In genomic region chr3:48507256-48508061, GRCh38 we compare ENCODE assay signal across 8 cellular contexts. TPM values are rescaled to one million over a fixed set of nuclear protein-coding genes. Genes with fewer than 3 reads are reported as not detected.
A peak's percentile ranks its signal among the peaks of the same experiment; 100 is the strongest.
DNase-seq lines count a peak whose midpoint lies in the region; ATAC-seq and TF ChIP-seq lines count a peak whose summit lies in the region.

No MANE protein-coding gene starts in this region.

- DNase-seq in DMS53 treated with DMSO at 0.1 percent for 48 hours (lab: John Stamatoyannopoulos, UW; ENCODE audit: unreplicated experiment), result peak; percentile 32
- peak; percentile 24 for DNase-seq in Panc1 (ENCODE audit: low read depth, low spot score)
- DNase-seq in activated T-cell treated with anti-CD3 and anti-CD28 coated beads, Interleukin-2, amount 50 U/mL, for 4 hours, result peak; percentile 67
- DNase-seq in fibroblast of the aortic adventitia (ENCODE audit: low read depth), result peak; percentile 50
- peak; percentile 48 for DNase-seq in progenitor cell of endocrine pancreas (ENCODE audit: low spot score, unreplicated experiment)
- no peak for DNase-seq in DMS153 (lab: John Stamatoyannopoulos, UW)

- no peaks in the 10 kb centered on the region for H3K9me3 ChIP-seq in HEK293 (ENCODE audit: control insufficient read depth, insufficient read depth, low read depth, low read length)
- H3K9me3 ChIP-seq in Panc1 (ENCODE audit: control insufficient read depth, insufficient read depth, low read depth, low read length), result no peaks in the 10 kb centered on the region

- in situ Hi-C loops in Panc1 (cut with HindIII; ENCODE audit: low pct_unique_long_range_greater_than_20kb, low sequenced_read_pairs), result no loop called here

- H3K4me3 ChIP-seq in HEK293 (ENCODE audit: low read depth, low read length), result no peak overlapping the region
- no peak overlapping the region for H3K4me3 ChIP-seq in Panc1 (ENCODE audit: low read depth in 2 of 2, low read length in 2 of 2)
- no peak overlapping the region for H3K4me3 ChIP-seq in fibroblast of the aortic adventitia (ENCODE audit: low read depth, low read length)

- no peaks in the 10 kb centered on the region for H3K36me3 Mint-ChIP-seq in activated T-cell treated with anti-CD3 and anti-CD28 coated beads, Interleukin-2, amount 50 U/mL, for 4 hours (ENCODE audit: insufficient read depth)
- H3K36me3 Mint-ChIP-seq in progenitor cell of endocrine pancreas (ENCODE audit: insufficient read depth), result no peaks in the 10 kb centered on the region

- CTCF ChIA-PET in HEK293 (lab: Yijun Ruan, JAX), result interaction anchor here (0.6 to 5.0 kb wide), 14 partner anchors 10 to 128 kb away, joined by 3 to 29 read pairs (median 3); partner anchors contain the start of genes ATRIP and SLC26A6
- CTCF ChIA-PET in Panc1 (lab: Charles Lee), result interaction anchor here (0.5 to 1.3 kb wide), 4 partner anchors 8 to 213 kb away, joined by 3 to 9 read pairs (median 4); no protein-coding TSS in a partner anchor

- H3K27ac Mint-ChIP-seq in progenitor cell of endocrine pancreas, result peak overlapping the region; percentile 84

- intact Hi-C loops in Panc1 (cut with micrococcal nuclease; ENCODE audit: unreplicated experiment), result no loop called here

- no peaks in the 10 kb centered on the region for H3K9me3 Mint-ChIP-seq in activated T-cell treated with anti-CD3 and anti-CD28 coated beads, Interleukin-2, amount 50 U/mL, for 4 hours
- H3K9me3 Mint-ChIP-seq in progenitor cell of endocrine pancreas (ENCODE audit: low read depth), result no peaks in the 10 kb centered on the region

- no peaks in the 10 kb centered on the region for H3K4me1 ChIP-seq in HEK293 (ENCODE audit: control insufficient read depth, insufficient read depth, low read length)
- H3K4me1 ChIP-seq in Panc1 (ENCODE audit: control insufficient read depth, insufficient read depth, low read length), result peaks cover 19% of the 10 kb centered on the region

- no peaks in the 10 kb centered on the region for H3K36me3 ChIP-seq in HEK293 (ENCODE audit: control insufficient read depth in 2 of 2, insufficient read depth in 1 of 2, low read length in 2 of 2)
- H3K36me3 ChIP-seq in Panc1 (ENCODE audit: control insufficient read depth, insufficient read depth, low read length), result no peaks in the 10 kb centered on the region

- POLR2A ChIA-PET in HEK293 (lab: Yijun Ruan, JAX), result interaction anchor here (0.5 to 1.5 kb wide), 7 partner anchors 41 to 240 kb away, joined by 3 to 4 read pairs (median 3); partner anchors contain the start of gene ATRIP
- POLR2A ChIA-PET in Panc1 (lab: Charles Lee), result interaction anchor here (0.6 kb wide), 1 partner anchor 20 kb away, joined by 7 read pairs; no protein-coding TSS in a partner anchor

- no peaks in the 10 kb centered on the region for H3K27me3 Mint-ChIP-seq in activated T-cell treated with anti-CD3 and anti-CD28 coated beads, Interleukin-2, amount 50 U/mL, for 4 hours (ENCODE audit: low read depth)
- no peaks in the 10 kb centered on the region for H3K27me3 Mint-ChIP-seq in progenitor cell of endocrine pancreas

- H3K27ac ChIP-seq in HEK293 (ENCODE audit: extremely low read depth, low read depth, low read length) (no peak overlapping the region), Panc1 (ENCODE audit: low read length) (no peak overlapping the region)

- H3K4me3 Mint-ChIP-seq in activated T-cell treated with anti-CD3 and anti-CD28 coated beads, Interleukin-2, amount 50 U/mL, for 4 hours, result peak overlapping the region; percentile 49
- H3K4me3 Mint-ChIP-seq in progenitor cell of endocrine pancreas (ENCODE audit: low read depth), result peak overlapping the region; percentile 37

- H3K4me1 Mint-ChIP-seq in activated T-cell treated with anti-CD3 and anti-CD28 coated beads, Interleukin-2, amount 50 U/mL, for 4 hours (ENCODE audit: low read depth), result peaks cover 51% of the 10 kb centered on the region
- H3K4me1 Mint-ChIP-seq in progenitor cell of endocrine pancreas (ENCODE audit: low read depth), result peaks cover 19% of the 10 kb centered on the region

- H3K27me3 ChIP-seq in Panc1 (ENCODE audit: control insufficient read depth, insufficient read depth, low read length), result no peaks in the 10 kb centered on the region

- no TSS peak for BruUV-seq in Panc1 (replicated peaks; lab: Mats Ljungman, UMichigan)

- ATAC-seq in Panc1, result peak; percentile 86
- ATAC-seq in activated T-cell treated with anti-CD3 and anti-CD28 coated beads, Interleukin-2, amount 50 U/mL, for 4 hours, result peak; percentile 81 to 82
- no peak for ATAC-seq in GM21360 (IDR thresholded peaks at IDR 0.05; ENCODE audit: unreplicated experiment)

- TF ChIP-seq CTCF in HEK293 (tag by site-specific recombination; IDR thresholded peaks at IDR 0.05), result peak; percentile 70
- TF ChIP-seq CTCF in Panc1 (IDR thresholded peaks at IDR 0.05), result peak; percentile 78
- TF ChIP-seq CTCF in fibroblast of the aortic adventitia (IDR thresholded peaks at IDR 0.05; ENCODE audit: insufficient read depth, low read length), result peak; percentile 48
- peak; percentile 59 for TF ChIP-seq CTCF in progenitor cell of endocrine pancreas (IDR thresholded peaks at IDR 0.05; ENCODE audit: unreplicated experiment)

TF ChIP-seq in HEK293, 187 proteins besides CTCF, POLR2A, EP300 and RAD21 (continues in another document):
- peak; percentile 86 for TF ChIP-seq SCRT2 (tag by site-specific recombination; IDR thresholded peaks at IDR 0.05)
- peak; percentile 69 for TF ChIP-seq GLIS2 (tag by site-specific recombination; IDR thresholded peaks at IDR 0.05)
- TF ChIP-seq ZNF280D (tag by site-specific recombination; IDR thresholded peaks at IDR 0.05), result no peak
- TF ChIP-seq ZBTB17 (tag by site-specific recombination; IDR thresholded peaks at IDR 0.05), result peak; percentile 47; the same call in 1 of the 2 replicates
- TF ChIP-seq ZNF398 (tag by site-specific recombination; IDR thresholded peaks at IDR 0.05), result peak; percentile 47; the same call in 1 of the 2 replicates
- TF ChIP-seq ZNF140 (tag by site-specific recombination; IDR thresholded peaks at IDR 0.05), result no peak
- peak; percentile 72 for TF ChIP-seq ZNF654 (tag by site-specific recombination; IDR thresholded peaks at IDR 0.05; ENCODE audit: low read depth)
- no peak for TF ChIP-seq ZNF658 (tag by site-specific recombination; IDR thresholded peaks at IDR 0.05)

RNA-seq across cellular contexts. Expression of gene SHISA5, which starts 3.5 kb away (rescaled TPM):
- total RNA-seq in Panc1 (2021; ENCODE audit: unreplicated experiment) (122 TPM), fibroblast of the aortic adventitia (ENCODE audit: low replicate concordance) (60.4 and 107 TPM in 2 replicates), progenitor cell of endocrine pancreas (157 and 162 TPM in 2 replicates)
- polyA plus RNA-seq in Panc1 (2012; ENCODE audit: insufficient read length), result 245 TPM
- total RNA-seq in activated T-cell treated with anti-CD3 and anti-CD28 coated beads, Interleukin-2, amount 50 U/mL, for 4 hours, result 10 to 100 TPM; 59.9 to 88.8 (median 62.7) TPM

RNA-seq across cellular contexts. Expression of gene PFKFB4, which starts 49.1 kb away (rescaled TPM):
- 6.0 TPM for total RNA-seq in Panc1 (2021; ENCODE audit: unreplicated experiment)
- 13.5 TPM for polyA plus RNA-seq in Panc1 (2012; ENCODE audit: insufficient read length)
- total RNA-seq in activated T-cell treated with anti-CD3 and anti-CD28 coated beads, Interleukin-2, amount 50 U/mL, for 4 hours, result under 1 TPM; 0.65 to 0.92 (median 0.78) TPM
- 4.7 and 6.1 TPM in 2 replicates for total RNA-seq in fibroblast of the aortic adventitia (ENCODE audit: low replicate concordance)
- 39.7 and 45.0 TPM in 2 replicates for total RNA-seq in progenitor cell of endocrine pancreas

RNA-seq across cellular contexts. Expression of gene UCN2, which starts 56.1 kb away (rescaled TPM):
- total RNA-seq in Panc1 (2021; ENCODE audit: unreplicated experiment) (1.8 TPM), fibroblast of the aortic adventitia (ENCODE audit: low replicate concordance) (0.54 TPM in 1 of 2 replicates, not detected in the other), progenitor cell of endocrine pancreas (1.2 and 1.4 TPM in 2 replicates)
- 0.64 TPM for polyA plus RNA-seq in Panc1 (2012; ENCODE audit: insufficient read length)
- total RNA-seq in activated T-cell treated with anti-CD3 and anti-CD28 coated beads, Interleukin-2, amount 50 U/mL, for 4 hours, result under 1 TPM in 1 of 3 donors, not detected in 2; 0.13 TPM
